Comparison of ENCODE assay signal across 7 cellular contexts in genomic region chr22:31977141-31977781, GRCh38. TPM values are rescaled to one million over a fixed set of nuclear protein-coding genes. Genes with fewer than 3 reads are reported as not detected.
DNase-seq lines count a peak whose midpoint lies in the region; ATAC-seq and TF ChIP-seq lines count a peak whose summit lies in the region.

No MANE protein-coding gene starts in this region.

- ATAC-seq in activated naive CD8-positive, alpha-beta T cell treated with anti-CD3 and anti-CD28 coated beads, Interleukin-2, amount 10 ng/mL, durations not matched to agents 7 days and 5 days (ENCODE audit: low read depth), result peak; percentile 89
- ATAC-seq in sciatic nerve (peak; percentile 90), GM18519 (IDR thresholded peaks at IDR 0.05; ENCODE audit: low FRiP score, unreplicated experiment) (no peak)

- TF ChIP-seq CTCF in GM12875 (IDR thresholded peaks at IDR 0.05; ENCODE audit: borderline replicate concordance, insufficient read depth, low read depth, low read length) (peak; percentile 84), left ventricle myocardium inferior (IDR thresholded peaks at IDR 0.05; ENCODE audit: borderline replicate concordance) (peak; percentile 74)

- no peaks in the 10 kb centered on the region for H3K27me3 ChIP-seq in left ventricle myocardium inferior (ENCODE audit: low read depth)

- H3K9me3 Mint-ChIP-seq in activated naive CD8-positive, alpha-beta T cell treated with anti-CD3 and anti-CD28 coated beads, Interleukin-2, amount 10 ng/mL, durations not matched to agents 7 days and 5 days, result no peaks in the 10 kb centered on the region

- H3K36me3 Mint-ChIP-seq in activated naive CD8-positive, alpha-beta T cell treated with anti-CD3 and anti-CD28 coated beads, Interleukin-2, amount 10 ng/mL, durations not matched to agents 7 days and 5 days, result no peaks in the 10 kb centered on the region

- no peaks in the 10 kb centered on the region for H3K36me3 ChIP-seq in left ventricle myocardium inferior

- no peak overlapping the region for H3K4me3 Mint-ChIP-seq in activated naive CD8-positive, alpha-beta T cell treated with anti-CD3 and anti-CD28 coated beads, Interleukin-2, amount 10 ng/mL, durations not matched to agents 7 days and 5 days

- intact Hi-C loops in left ventricle myocardium inferior (cut with micrococcal nuclease) (loop anchor here (10.0 kb wide), 1 partner anchor 288 kb away; no protein-coding TSS in a partner anchor), sciatic nerve (cut with DNase I) (loop anchor here (10.0 kb wide), 2 partner anchors 288 to 1028 kb away; no protein-coding TSS in a partner anchor)

- DNase-seq in NCI-H1105 (lab: John Stamatoyannopoulos, UW), result peak; percentile 44
- DNase-seq in SKM-1 (lab: John Stamatoyannopoulos, UW; ENCODE audit: unreplicated experiment), result peak; percentile 55
- DNase-seq in activated naive CD8-positive, alpha-beta T cell treated with anti-CD3 and anti-CD28 coated beads, Interleukin-2, amount 10 ng/mL, durations not matched to agents 7 days and 5 days, result peak; percentile 80
- DNase-seq in left ventricle myocardium inferior, result peak; percentile 64
- DNase-seq in sciatic nerve (ENCODE audit: low spot score), result peak; percentile 86

- POLR2A ChIA-PET in activated naive CD8-positive, alpha-beta T cell treated with anti-CD3 and anti-CD28 coated beads, Interleukin-2, amount 10 ng/mL, durations not matched to agents 7 days and 5 days (lab: Charles Lee), result no interaction called here

- H3K4me1 Mint-ChIP-seq in activated naive CD8-positive, alpha-beta T cell treated with anti-CD3 and anti-CD28 coated beads, Interleukin-2, amount 10 ng/mL, durations not matched to agents 7 days and 5 days, result peaks cover 4% of the 10 kb centered on the region

- H3K27ac Mint-ChIP-seq in activated naive CD8-positive, alpha-beta T cell treated with anti-CD3 and anti-CD28 coated beads, Interleukin-2, amount 10 ng/mL, durations not matched to agents 7 days and 5 days, result no peak overlapping the region

- H3K4me1 ChIP-seq in left ventricle myocardium inferior, result peaks cover 9% of the 10 kb centered on the region

- H3K27ac ChIP-seq in left ventricle myocardium inferior (replicated peaks), result no peak overlapping the region

- no peaks in the 10 kb centered on the region for H3K9me3 ChIP-seq in left ventricle myocardium inferior (replicated peaks)

- H3K4me3 ChIP-seq in GM12875 (ENCODE audit: low read depth, low read length) (no peak overlapping the region), left ventricle myocardium inferior (no peak overlapping the region)

- H3K27me3 Mint-ChIP-seq in activated naive CD8-positive, alpha-beta T cell treated with anti-CD3 and anti-CD28 coated beads, Interleukin-2, amount 10 ng/mL, durations not matched to agents 7 days and 5 days, result peaks cover 8% of the 10 kb centered on the region

RNA-seq across cellular contexts. Expression of gene YWHAH, which starts 32.9 kb away (rescaled TPM):
- 100 to 1,000 TPM; 159 to 160 TPM for total RNA-seq in activated naive CD8-positive, alpha-beta T cell treated with anti-CD3 and anti-CD28 coated beads, Interleukin-2, amount 10 ng/mL, durations not matched to agents 7 days and 5 days
- total RNA-seq in left ventricle myocardium inferior (67.2 TPM), sciatic nerve (150 TPM)
